Comparison of ENCODE assay signal across 21 cellular contexts in genomic region chr1:40829631-40830245, GRCh38. TPM values are rescaled to one million over a fixed set of nuclear protein-coding genes. Genes with fewer than 3 reads are reported as not detected.
DNase-seq lines count a peak whose midpoint lies in the region; ATAC-seq, FAIRE-seq and TF ChIP-seq lines count a peak whose summit lies in the region.
"Had no signal": no experiment of that assay in that cellular context is flagged by ENCODE, and none has a peak within 500 bp of the region (broad histone marks: within the 10 kb centered on the region; RNA-seq: fewer than 3 reads in every experiment).

No MANE protein-coding gene starts in this region.

- H3K9ac ChIP-seq in K562 (ENCODE audit: insufficient read depth in 1 of 2, low read depth in 2 of 2, low read length in 2 of 2) (peak overlapping the region in 1 of 2 experiments; percentile 24; a peak in 1 of 4 replicates), keratinocyte (ENCODE audit: control insufficient read depth, extremely low read depth, insufficient read depth, low read length) (no peak overlapping the region)
- H3K9ac ChIP-seq: KMS-11 had no signal

- CTCF ChIA-PET in activated CD4-positive, alpha-beta T cell treated with anti-CD3 and anti-CD28 coated beads, Interleukin-2, amount 10 ng/mL, durations not matched to agents 7 days and 5 days (lab: Charles Lee), result no interaction called here
- CTCF ChIA-PET in K562 (lab: Yijun Ruan, JAX; ENCODE audit: low intra/inter-chr PET ratio) (no interaction called here), GM10248 (lab: Yijun Ruan, JAX) (no interaction called here)

- peaks cover 18% of the 10 kb centered on the region for H3K4me1 Mint-ChIP-seq in activated CD4-positive, alpha-beta T cell treated with anti-CD3 and anti-CD28 coated beads, Interleukin-2, amount 10 ng/mL, durations not matched to agents 7 days and 5 days
- peaks cover 13% of the 10 kb centered on the region for H3K4me1 Mint-ChIP-seq in activated CD4-positive, alpha-beta T cell treated with anti-CD3 and anti-CD28 coated beads, Interleukin-2, amount 10 ng/mL, durations not matched to agents 24 days and 14 days

- dilution Hi-C loops in keratinocyte (cut with MboI; ENCODE audit: extremely low pct_ligation_motif_present, low sequenced_read_pairs), result no loop called here

- no peak overlapping the region for H3K4me2 ChIP-seq in K562 (ENCODE audit: insufficient read depth, low read length)
- peak overlapping the region; percentile 19 for H3K4me2 ChIP-seq in keratinocyte (ENCODE audit: control insufficient read depth, extremely low read depth, insufficient read depth, low read depth, low read length)
- H3K4me2 ChIP-seq: A549, KMS-11 had no signal

- no peaks in the 10 kb centered on the region for H3K79me2 ChIP-seq in K562 (ENCODE audit: control insufficient read depth, insufficient read depth, low read length)
- H3K79me2 ChIP-seq in keratinocyte (ENCODE audit: control insufficient read depth, insufficient read depth, low read length), result no peaks in the 10 kb centered on the region

- no peaks in the 10 kb centered on the region for H3K36me3 Mint-ChIP-seq in activated CD4-positive, alpha-beta T cell treated with anti-CD3 and anti-CD28 coated beads, Interleukin-2, amount 10 ng/mL, durations not matched to agents 7 days and 5 days (ENCODE audit: low read depth)
- H3K36me3 Mint-ChIP-seq in activated CD4-positive, alpha-beta T cell treated with anti-CD3 and anti-CD28 coated beads, Interleukin-2, amount 10 ng/mL, durations not matched to agents 24 days and 14 days (ENCODE audit: low read depth), result no peaks in the 10 kb centered on the region

- TF ChIP-seq CTCF in K562 (IDR thresholded peaks at IDR 0.05 in 2 of 3, conservative IDR thresholded peaks at IDR 0.05 in 1 of 3; ENCODE audit: insufficient read depth in 2 of 3, low read depth in 1 of 3, low read length in 3 of 3), result no peak
- TF ChIP-seq CTCF in keratinocyte (optimal IDR thresholded peaks at IDR 0.05 in 1 of 3, IDR thresholded peaks at IDR 0.05 in 1 of 3, conservative IDR thresholded peaks at IDR 0.05 in 1 of 3; ENCODE audit: extremely low read depth in 1 of 3, insufficient read depth in 2 of 3, low read length in 3 of 3), result no peak
- no peak for TF ChIP-seq CTCF in GM10248 (IDR thresholded peaks at IDR 0.05; ENCODE audit: control extremely low read depth, extremely low read depth, low read depth, missing control alignments)

- no peak overlapping the region for H2AFZ ChIP-seq in K562 (ENCODE audit: low read depth, low read length)
- no peak overlapping the region for H2AFZ ChIP-seq in keratinocyte (ENCODE audit: control insufficient read depth, low read length)

- no peaks in the 10 kb centered on the region for H3K9me3 Mint-ChIP-seq in activated CD4-positive, alpha-beta T cell treated with anti-CD3 and anti-CD28 coated beads, Interleukin-2, amount 10 ng/mL, durations not matched to agents 7 days and 5 days
- no peaks in the 10 kb centered on the region for H3K9me3 Mint-ChIP-seq in activated CD4-positive, alpha-beta T cell treated with anti-CD3 and anti-CD28 coated beads, Interleukin-2, amount 10 ng/mL, durations not matched to agents 24 days and 14 days
- H3K9me3 Mint-ChIP-seq: CD4-positive, alpha-beta T cell had no signal

- peaks cover 3% of the 10 kb centered on the region for H3K9me1 ChIP-seq in K562 (ENCODE audit: control insufficient read depth, insufficient read depth, low read length)
- no peaks in the 10 kb centered on the region for H3K9me1 ChIP-seq in keratinocyte (ENCODE audit: control insufficient read depth, extremely low read depth, insufficient read depth, low read length)

- H3K9me3 ChIP-seq in K562 (replicated peaks; ENCODE audit: control insufficient read depth, insufficient read depth, low read depth, low read length), result no peaks in the 10 kb centered on the region
- no peaks in the 10 kb centered on the region for H3K9me3 ChIP-seq in keratinocyte (ENCODE audit: control insufficient read depth, low read depth, low read length)
- H3K9me3 ChIP-seq: A549 had no signal

- POLR2A ChIA-PET in activated CD4-positive, alpha-beta T cell treated with anti-CD3 and anti-CD28 coated beads, Interleukin-2, amount 10 ng/mL, durations not matched to agents 7 days and 5 days (lab: Charles Lee), result no interaction called here
- POLR2A ChIA-PET in K562 (lab: Yijun Ruan, JAX), result interaction anchor here (0.6 to 1.6 kb wide), 3 partner anchors 9 to 11 kb away, joined by 4 to 8 read pairs (median 5); no protein-coding TSS in a partner anchor
- POLR2A ChIA-PET in GM10248 (lab: Yijun Ruan, JAX), result no interaction called here

- H4K20me1 ChIP-seq in K562 (replicated peaks; ENCODE audit: control insufficient read depth, insufficient read depth, low read length) (no peaks in the 10 kb centered on the region), keratinocyte (ENCODE audit: control insufficient read depth, extremely low read depth, insufficient read depth, low read length) (no peaks in the 10 kb centered on the region)

- FAIRE-seq in K562 (lab: Jason Lieb, UNC), result peak; percentile 52
- no peak for FAIRE-seq in keratinocyte (lab: Jason Lieb, UNC)
- FAIRE-seq: A549, GM12892, GM18507, H54, HTR-8/SVneo had no signal

- no peak for DNase-seq in activated CD4-positive, alpha-beta T cell treated with anti-CD3 and anti-CD28 coated beads, Interleukin-2, amount 10 ng/mL, durations not matched to agents 7 days and 5 days
- DNase-seq in activated CD4-positive, alpha-beta T cell treated with anti-CD3 and anti-CD28 coated beads, Interleukin-2, amount 10 ng/mL, durations not matched to agents 24 days and 14 days, result no peak
- DNase-seq in K562 (ENCODE audit: extremely low read depth in 1 of 4, low spot score in 3 of 4), result no peak
- no peak for DNase-seq in keratinocyte (ENCODE audit: low read depth, low spot score)
- DNase-seq in posterior vena cava (ENCODE audit: low spot score), result peak; percentile 51
- no peak for DNase-seq in GM10248 (ENCODE audit: extremely low spot score)
- DNase-seq: AML-193; CD4-positive, alpha-beta T cell; DND-41; EL; HCEC 1CT had no signal

- H3K4me3 Mint-ChIP-seq in activated CD4-positive, alpha-beta T cell treated with anti-CD3 and anti-CD28 coated beads, Interleukin-2, amount 10 ng/mL, durations not matched to agents 7 days and 5 days, result no peak overlapping the region
- no peak overlapping the region for H3K4me3 Mint-ChIP-seq in activated CD4-positive, alpha-beta T cell treated with anti-CD3 and anti-CD28 coated beads, Interleukin-2, amount 10 ng/mL, durations not matched to agents 24 days and 14 days
- H3K4me3 Mint-ChIP-seq: CD4-positive, alpha-beta T cell had no signal

- intact Hi-C loops in activated CD4-positive, alpha-beta T cell treated with anti-CD3 and anti-CD28 coated beads, Interleukin-2, amount 10 ng/mL, durations not matched to agents 24 days and 14 days (cut with micrococcal nuclease), result no loop called here
- intact Hi-C loops in K562 (cut with micrococcal nuclease) (no loop called here), posterior vena cava (cut with DNase I) (loop anchor here (10.0 kb wide), 2 partner anchors 195 to 205 kb away; no protein-coding TSS in a partner anchor)

- H3K27me3 ChIP-seq in K562 (ENCODE audit: control insufficient read depth in 2 of 2, insufficient read depth in 2 of 2, low read length in 2 of 2), result no peaks in the 10 kb centered on the region
- peaks cover 3% of the 10 kb centered on the region for H3K27me3 ChIP-seq in keratinocyte (ENCODE audit: control insufficient read depth, extremely low read depth, insufficient read depth, low read length)

- 53% methylated on average over 13 of the region's 14 CpGs for WGBS in K562 (ENCODE audit: insufficient coverage, low coverage, missing lambda C conversion rate)

- no peak overlapping the region for H3K27ac ChIP-seq in K562 (ENCODE audit: extremely low read depth, low read depth, low read length)
- no peak overlapping the region for H3K27ac ChIP-seq in keratinocyte (ENCODE audit: control insufficient read depth, insufficient read depth, low read length)
- H3K27ac ChIP-seq: 22Rv1, A549, C4-2B, KMS-11 had no signal

- H3K36me3 ChIP-seq in K562 (ENCODE audit: control insufficient read depth, insufficient read depth, low read length) (no peaks in the 10 kb centered on the region), keratinocyte (ENCODE audit: control insufficient read depth in 2 of 2, extremely low read depth in 1 of 2, insufficient read depth in 2 of 2, low read length in 2 of 2) (no peaks in the 10 kb centered on the region)

- BruUV-seq in K562 (replicated peaks; lab: Mats Ljungman, UMichigan), result no TSS peak

- peak overlapping the region; percentile 1 for H3K27ac Mint-ChIP-seq in activated CD4-positive, alpha-beta T cell treated with anti-CD3 and anti-CD28 coated beads, Interleukin-2, amount 10 ng/mL, durations not matched to agents 7 days and 5 days
- H3K27ac Mint-ChIP-seq in activated CD4-positive, alpha-beta T cell treated with anti-CD3 and anti-CD28 coated beads, Interleukin-2, amount 10 ng/mL, durations not matched to agents 24 days and 14 days, result no peak overlapping the region
- H3K27ac Mint-ChIP-seq: CD4-positive, alpha-beta T cell had no signal

- TF ChIP-seq RAD21 in K562 (CRISPR knock-in tag; conservative IDR thresholded peaks at IDR 0.05 in 1 of 2, IDR thresholded peaks at IDR 0.05 in 1 of 2), result no peak

- H3K4me1 ChIP-seq in K562 (replicated peaks in 1 of 2; ENCODE audit: control insufficient read depth in 2 of 2, insufficient read depth in 2 of 2, low read length in 2 of 2) (peaks cover 2 to 24% of the 10 kb centered on the region in 2 experiments; a peak in 3 of 5 replicates), keratinocyte (ENCODE audit: control insufficient read depth, extremely low read depth, insufficient read depth, low read length) (peaks cover 6% of the 10 kb centered on the region)

- TF ChIP-seq POLR2A in K562 (conservative IDR thresholded peaks at IDR 0.05), result no peak

- peaks cover 3% of the 10 kb centered on the region for H3K27me3 Mint-ChIP-seq in activated CD4-positive, alpha-beta T cell treated with anti-CD3 and anti-CD28 coated beads, Interleukin-2, amount 10 ng/mL, durations not matched to agents 7 days and 5 days
- H3K27me3 Mint-ChIP-seq in activated CD4-positive, alpha-beta T cell treated with anti-CD3 and anti-CD28 coated beads, Interleukin-2, amount 10 ng/mL, durations not matched to agents 24 days and 14 days, result no peaks in the 10 kb centered on the region
- H3K27me3 Mint-ChIP-seq: CD4-positive, alpha-beta T cell had no signal

- H3K4me3 ChIP-seq in K562 (no peak overlapping the region), keratinocyte (ENCODE audit: control insufficient read depth in 2 of 3, extremely low read depth in 1 of 3, insufficient read depth in 2 of 3, low read depth in 1 of 3, low read length in 3 of 3) (no peak overlapping the region)
- H3K4me3 ChIP-seq: A549 had no signal

- in situ Hi-C loops in K562 (cut with MboI), result no loop called here

- TF ChIP-seq EP300 in K562 (IDR thresholded peaks at IDR 0.05; ENCODE audit: low read length), result no peak

- ATAC-seq in K562, result no peak
- ATAC-seq in GM21737 (IDR thresholded peaks at IDR 0.05; ENCODE audit: unreplicated experiment), result no peak
- no peak for ATAC-seq in HG03159 (IDR thresholded peaks at IDR 0.05; ENCODE audit: unreplicated experiment)
- ATAC-seq: A549 had no signal

RNA-seq across cellular contexts. Expression of gene CITED4, which starts 32.4 kb away (rescaled TPM):
- 1 to 10 TPM; 4.1 to 6.8 TPM for total RNA-seq in activated CD4-positive, alpha-beta T cell treated with anti-CD3 and anti-CD28 coated beads, Interleukin-2, amount 10 ng/mL, durations not matched to agents 7 days and 5 days
- 5.5 and 6.0 TPM in 2 replicates for total RNA-seq in activated CD4-positive, alpha-beta T cell treated with anti-CD3 and anti-CD28 coated beads, Interleukin-2, amount 10 ng/mL, durations not matched to agents 24 days and 14 days
- total RNA-seq in K562 (2011; cell fraction: chromatin; rRNA removed; ENCODE audit: low replicate concordance), result 0.37 TPM in 1 of 2 replicates, not detected in the other
- 0.92 and 1.0 TPM in 2 replicates for total RNA-seq in K562 (2011; cell fraction: nucleolus; rRNA removed)
- 0.51 TPM in 1 of 2 replicates, not detected in the other for total RNA-seq in K562 (2011; cell fraction: nucleoplasm; rRNA removed)
- total RNA-seq in K562 (2014; rRNA removed), result 0.36 and 0.69 TPM in 2 replicates
- total RNA-seq in K562 (2014; rRNA removed; fragmentation: Illumina TruSeq; extraction: Trizol), result 0.11 TPM in 1 of 2 replicates, not detected in the other
- 0.11 TPM in 1 of 2 replicates, not detected in the other for total RNA-seq in K562 (2015; rRNA removed; fragmentation: Illumina TruSeq; extraction: Trizol)
- 0.89 and 1.2 TPM in 2 replicates for total RNA-seq in K562 (2021)
- polyA plus RNA-seq in K562 (2011; rRNA removed), result 0.07 and 0.17 TPM in 2 replicates
- 0.04 and 1.2 TPM in 2 replicates for polyA plus RNA-seq in K562 (2011; cell fraction: cytosol; rRNA removed)
- polyA plus RNA-seq in K562 (2011; cell fraction: nucleus; rRNA removed), result 0.08 and 0.85 TPM in 2 replicates
- polyA plus RNA-seq in K562 (2012), result 0.51 and 1.2 TPM in 2 replicates
- polyA plus RNA-seq in K562 (2014; fragmentation: Illumina TruSeq; extraction: Trizol), result 0.12 TPM in 1 of 2 replicates, not detected in the other
- not detected for polyA plus RNA-seq in K562 (2014; fragmentation: Nextera tagmentation; extraction: Ambion mirVana)
- 0.23 and 0.48 TPM in 2 replicates for polyA plus RNA-seq in K562 (2014; rRNA removed)
- polyA minus RNA-seq in K562 (2011; rRNA and poly(A)+ RNA removed), result not detected in 2 replicates
- polyA minus RNA-seq in K562 (2011; cell fraction: cytosol; rRNA and poly(A)+ RNA removed), result not detected in 2 replicates
- 0.44 and 0.54 TPM in 2 replicates for polyA minus RNA-seq in K562 (2011; cell fraction: nucleus; rRNA and poly(A)+ RNA removed)
- 11.2 to 30.6 TPM (median 13.3 TPM) in 3 replicates for polyA plus RNA-seq in keratinocyte
- 2.7 TPM for polyA plus RNA-seq in keratinocyte (2011; ENCODE audit: low read depth)
- polyA plus RNA-seq in keratinocyte (2011; cell fraction: cytosol; rRNA removed), result 15.1 and 73.1 TPM in 2 replicates
- 16.6 and 36.4 TPM in 2 replicates for polyA plus RNA-seq in keratinocyte (2011; cell fraction: nucleus; rRNA removed)
- 34.1 and 105 TPM in 2 replicates for polyA plus RNA-seq in keratinocyte (2012; ENCODE audit: low replicate concordance)
- 3.1 to 43.1 TPM (median 5.1 TPM) in 3 replicates for polyA minus RNA-seq in keratinocyte
- 161 TPM for polyA minus RNA-seq in keratinocyte (2011; cell fraction: cytosol; rRNA and poly(A)+ RNA removed)
- 29.6 and 41.6 TPM in 2 replicates for polyA minus RNA-seq in keratinocyte (2011; cell fraction: nucleus; rRNA and poly(A)+ RNA removed)
- total RNA-seq in posterior vena cava, result 1 to 10 TPM; 8.3 to 9.5 TPM

RNA-seq across cellular contexts. Expression of gene KCNQ4, which starts 46.2 kb away (rescaled TPM):
- total RNA-seq in activated CD4-positive, alpha-beta T cell treated with anti-CD3 and anti-CD28 coated beads, Interleukin-2, amount 10 ng/mL, durations not matched to agents 7 days and 5 days, result under 1 TPM; 0.23 to 0.52 TPM
- total RNA-seq in activated CD4-positive, alpha-beta T cell treated with anti-CD3 and anti-CD28 coated beads, Interleukin-2, amount 10 ng/mL, durations not matched to agents 24 days and 14 days, result 1.4 and 1.5 TPM in 2 replicates
- 4.1 and 12.8 TPM in 2 replicates for total RNA-seq in K562 (2011; cell fraction: chromatin; rRNA removed; ENCODE audit: low replicate concordance)
- 7.4 and 7.5 TPM in 2 replicates for total RNA-seq in K562 (2011; cell fraction: nucleolus; rRNA removed)
- total RNA-seq in K562 (2011; cell fraction: nucleoplasm; rRNA removed), result 4.4 and 4.6 TPM in 2 replicates
- total RNA-seq in K562 (2014; rRNA removed), result 1.6 and 1.8 TPM in 2 replicates
- total RNA-seq in K562 (2014; rRNA removed; fragmentation: Illumina TruSeq; extraction: Trizol), result 0.64 and 0.76 TPM in 2 replicates
- 0.72 and 0.79 TPM in 2 replicates for total RNA-seq in K562 (2015; rRNA removed; fragmentation: Illumina TruSeq; extraction: Trizol)
- total RNA-seq in K562 (2021), result 3.8 and 4.1 TPM in 2 replicates
- polyA plus RNA-seq in K562 (2011; rRNA removed), result 0.79 and 1.7 TPM in 2 replicates
- 1.1 and 1.3 TPM in 2 replicates for polyA plus RNA-seq in K562 (2011; cell fraction: cytosol; rRNA removed)
- polyA plus RNA-seq in K562 (2011; cell fraction: nucleus; rRNA removed), result 6.3 and 9.8 TPM in 2 replicates
- polyA plus RNA-seq in K562 (2012), result 2.5 and 4.6 TPM in 2 replicates
- polyA plus RNA-seq in K562 (2014; fragmentation: Illumina TruSeq; extraction: Trizol), result 3.5 and 3.8 TPM in 2 replicates
- under 1 TPM; 0.07 to 0.27 TPM for polyA plus RNA-seq in K562 (2014; fragmentation: Nextera tagmentation; extraction: Ambion mirVana)
- polyA plus RNA-seq in K562 (2014; rRNA removed), result 3.4 and 3.7 TPM in 2 replicates
- polyA minus RNA-seq in K562 (2011; rRNA and poly(A)+ RNA removed), result 0.42 and 0.49 TPM in 2 replicates
- 1.0 TPM in 2 replicates for polyA minus RNA-seq in K562 (2011; cell fraction: cytosol; rRNA and poly(A)+ RNA removed)
- polyA minus RNA-seq in K562 (2011; cell fraction: nucleus; rRNA and poly(A)+ RNA removed), result 3.6 and 3.7 TPM in 2 replicates
- 0.02 to 0.03 TPM in 2 of 3 replicates, not detected in the other for polyA plus RNA-seq in keratinocyte
- not detected for polyA plus RNA-seq in keratinocyte (2011; ENCODE audit: low read depth)
- 0.08 TPM in 1 of 2 replicates, not detected in the other for polyA plus RNA-seq in keratinocyte (2011; cell fraction: cytosol; rRNA removed)
- polyA plus RNA-seq in keratinocyte (2011; cell fraction: nucleus; rRNA removed), result 0.13 and 0.15 TPM in 2 replicates
- polyA plus RNA-seq in keratinocyte (2012; ENCODE audit: low replicate concordance), result 0.03 and 0.16 TPM in 2 replicates
- polyA minus RNA-seq in keratinocyte, result 0.10 to 0.30 TPM in 2 of 3 replicates, not detected in the other
- not detected for polyA minus RNA-seq in keratinocyte (2011; cell fraction: cytosol; rRNA and poly(A)+ RNA removed)
- polyA minus RNA-seq in keratinocyte (2011; cell fraction: nucleus; rRNA and poly(A)+ RNA removed), result not detected in 2 replicates
- total RNA-seq in posterior vena cava, result 10 to 100 TPM; 10.3 to 11.4 TPM

Comparison
In these comparisons a context has a peak if more than half of its experiments do, and no peak if none do; other contexts are left out.
1. intact Hi-C loops: an anchor here in posterior vena cava (10.0 kb wide); none called in activated CD4-positive, alpha-beta T cell treated with anti-CD3 and anti-CD28 coated beads, Interleukin-2, amount 10 ng/mL, durations not matched to agents 24 days and 14 days and K562.